In genomic region chr15:25860885-25861866, GRCh38 we compare ENCODE assay signal across 8 cellular contexts. TPM values are rescaled to one million over a fixed set of nuclear protein-coding genes. Genes with fewer than 3 reads are reported as not detected.
DNase-seq lines count a peak whose midpoint lies in the region; ATAC-seq and TF ChIP-seq lines count a peak whose summit lies in the region.
"Had no signal": no experiment of that assay in that cellular context is flagged by ENCODE, and none has a peak within 500 bp of the region (broad histone marks: within the 10 kb centered on the region; RNA-seq: fewer than 3 reads in every experiment).

No MANE protein-coding gene starts in this region.

- H3K4me1 ChIP-seq in IMR-90 (ENCODE audit: control insufficient read depth, insufficient read depth, low read length) (peaks cover 22% of the 10 kb centered on the region), right cardiac atrium (ENCODE audit: control insufficient read depth, insufficient read depth, low read length) (no peaks in the 10 kb centered on the region)

- H3K79me1 ChIP-seq in IMR-90 (ENCODE audit: low read depth in 1 of 2, low read length in 2 of 2): peaks cover 17 to 77% of the 10 kb centered on the region in 2 experiments; a peak in 3 of 4 replicates

- H3K27me3 ChIP-seq in IMR-90 (ENCODE audit: control insufficient read depth, insufficient read depth, low read length): no peaks in the 10 kb centered on the region
- H3K27me3 ChIP-seq in right cardiac atrium (ENCODE audit: control insufficient read depth, insufficient read depth): no peaks in the 10 kb centered on the region
- H3K27me3 ChIP-seq: brain microvascular endothelial cell had no signal

- H3K27ac Mint-ChIP-seq in activated CD8-positive, alpha-beta T cell treated with anti-CD3 and anti-CD28 coated beads for 36 hours: peak overlapping the region; percentile 92
- H3K27ac Mint-ChIP-seq in stimulated activated naive CD8-positive, alpha-beta T cell treated with anti-CD3 and anti-CD28 coated beads, Interleukin-15, Interleukin-2, amounts not matched to agents 100 ng/mL and 50 ng/mL, for 24 hours: peak overlapping the region; percentile 88

- H3K9me3 ChIP-seq in IMR-90 (ENCODE audit: control insufficient read depth, insufficient read depth, low read length): no peaks in the 10 kb centered on the region
- no peaks in the 10 kb centered on the region for H3K9me3 ChIP-seq in right cardiac atrium (ENCODE audit: control insufficient read depth, low read length)

- peak overlapping the region; percentile 4 for H2BK5ac ChIP-seq in IMR-90 (ENCODE audit: low read depth, low read length, poor library complexity, severe bottlenecking)

- H4K91ac ChIP-seq in IMR-90 (ENCODE audit: insufficient read depth, low read depth, low read length): peak overlapping the region; percentile 49

- peak overlapping the region; percentile 35 for H2AFZ ChIP-seq in IMR-90 (replicated peaks; ENCODE audit: low read length, poor library complexity)

- POLR2A ChIA-PET in IMR-90 (lab: Charles Lee; ENCODE audit: unreplicated experiment): interaction anchor here (0.9 kb wide), 1 partner anchor 112 kb away, joined by 3 read pairs; no protein-coding TSS in a partner anchor
- POLR2A ChIA-PET in activated CD8-positive, alpha-beta T cell treated with anti-CD3 and anti-CD28 coated beads for 36 hours (lab: Charles Lee): interaction anchor here (0.6 to 3.8 kb wide), 7 partner anchors 8 to 497 kb away, joined by 3 to 26 read pairs (median 7); no protein-coding TSS in a partner anchor

- peak overlapping the region in 1 of 2 experiments; percentile 7; a peak in 1 of 4 replicates for H4K8ac ChIP-seq in IMR-90 (ENCODE audit: low read depth in 2 of 2, low read length in 2 of 2)

- H3K4me2 ChIP-seq in IMR-90 (ENCODE audit: low read depth, low read length): peak overlapping the region; percentile 81

- no peak overlapping the region for H2BK20ac ChIP-seq in IMR-90 (ENCODE audit: low read depth, low read length)

- no peak for TF ChIP-seq POLR2A in IMR-90 (IDR thresholded peaks at IDR 0.05; ENCODE audit: low read depth, low read length)

- no TSS peak for BruUV-seq in IMR-90 (replicated peaks; lab: Mats Ljungman, UMichigan)

- 88% methylated on average over 9 of the region's 20 CpGs; no CpG with 5 or more reads in 1 of the 2 experiments for WGBS in IMR-90 (ENCODE audit: extremely low coverage in 2 of 2, insufficient read length in 1 of 2), 2 experiments
- WGBS in right cardiac atrium: 67% methylated on average over 20 of the region's 20 CpGs

- H4K5ac ChIP-seq in IMR-90 (ENCODE audit: low read depth, low read length): no peak overlapping the region

- intact Hi-C loops in IMR-90 (cut with micrococcal nuclease): loop anchor here (5.0 kb wide), 3 partner anchors 71 to 169 kb away; no protein-coding TSS in a partner anchor
- intact Hi-C loops in activated CD8-positive, alpha-beta T cell treated with anti-CD3 and anti-CD28 coated beads for 36 hours (cut with micrococcal nuclease): loop anchor here (5.0 kb wide), 1 partner anchor 44 kb away; no protein-coding TSS in a partner anchor
- intact Hi-C loops in right cardiac atrium (cut with DNase I): loop anchor here in 1 of 4 donors (10.0 kb wide), 1 partner anchor 74 kb away; no protein-coding TSS in a partner anchor

- peaks cover 28% of the 10 kb centered on the region for H3K9me1 ChIP-seq in IMR-90 (ENCODE audit: insufficient read depth, low read length)

- H2AK5ac ChIP-seq in IMR-90 (ENCODE audit: low read depth, low read length): peak overlapping the region; percentile 64; the same call in 1 of the 2 replicates

- peak overlapping the region; percentile 86 for H3K4ac ChIP-seq in IMR-90 (ENCODE audit: low read depth, low read length)

- H3K36me3 ChIP-seq in IMR-90 (ENCODE audit: control insufficient read depth, insufficient read depth, low read length): peaks cover 1% of the 10 kb centered on the region; the same call in 1 of the 2 replicates
- H3K36me3 ChIP-seq: brain microvascular endothelial cell had no signal

- H3K9me3 Mint-ChIP-seq in activated CD8-positive, alpha-beta T cell treated with anti-CD3 and anti-CD28 coated beads for 36 hours: peaks cover 3% of the 10 kb centered on the region
- H3K9me3 Mint-ChIP-seq in stimulated activated naive CD8-positive, alpha-beta T cell treated with anti-CD3 and anti-CD28 coated beads, Interleukin-15, Interleukin-2, amounts not matched to agents 100 ng/mL and 50 ng/mL, for 24 hours: no peaks in the 10 kb centered on the region

- no peak overlapping the region; the same call in 1 of the 2 replicates for H3K9ac ChIP-seq in IMR-90 (ENCODE audit: low read depth, low read length)

- H2AK9ac ChIP-seq in IMR-90 (replicated peaks; ENCODE audit: low read depth, low read length, poor library complexity): peak overlapping the region; percentile 91

- no peak overlapping the region for H3K27ac ChIP-seq in IMR-90 (ENCODE audit: insufficient read depth, low read length)
- no peak overlapping the region for H3K27ac ChIP-seq in right cardiac atrium (ENCODE audit: low read length)
- H3K27ac ChIP-seq: brain microvascular endothelial cell had no signal

- in situ Hi-C loops in IMR-90 (cut with MboI; ENCODE audit: low sequenced_read_pairs): no loop called here

- peak overlapping the region; percentile 81 for H3K23ac ChIP-seq in IMR-90 (ENCODE audit: low read depth, low read length)

- H2BK15ac ChIP-seq in IMR-90 (ENCODE audit: low read depth, low read length): peak overlapping the region; percentile 15; the same call in 1 of the 3 replicates

- peaks cover 37% of the 10 kb centered on the region for H3K36me3 Mint-ChIP-seq in activated CD8-positive, alpha-beta T cell treated with anti-CD3 and anti-CD28 coated beads for 36 hours (ENCODE audit: low read depth)
- peaks cover 37% of the 10 kb centered on the region for H3K36me3 Mint-ChIP-seq in stimulated activated naive CD8-positive, alpha-beta T cell treated with anti-CD3 and anti-CD28 coated beads, Interleukin-15, Interleukin-2, amounts not matched to agents 100 ng/mL and 50 ng/mL, for 24 hours (ENCODE audit: low read depth)

- H3K56ac ChIP-seq in IMR-90 (ENCODE audit: extremely low read depth, insufficient read depth, low read length): no peak overlapping the region

- CTCF ChIA-PET in IMR-90 (lab: Yijun Ruan, JAX): interaction anchor here (0.6 to 1.1 kb wide), 3 partner anchors 72 to 113 kb away, joined by 3 to 7 read pairs (median 3); no protein-coding TSS in a partner anchor
- CTCF ChIA-PET in activated CD8-positive, alpha-beta T cell treated with anti-CD3 and anti-CD28 coated beads for 36 hours (lab: Charles Lee): interaction anchor here (1.0 to 4.5 kb wide), 3 partner anchors 17 to 78 kb away, joined by 3 to 16 read pairs (median 15); no protein-coding TSS in a partner anchor

- H3K27me3 Mint-ChIP-seq in activated CD8-positive, alpha-beta T cell treated with anti-CD3 and anti-CD28 coated beads for 36 hours: no peaks in the 10 kb centered on the region
- peaks cover 9% of the 10 kb centered on the region for H3K27me3 Mint-ChIP-seq in stimulated activated naive CD8-positive, alpha-beta T cell treated with anti-CD3 and anti-CD28 coated beads, Interleukin-15, Interleukin-2, amounts not matched to agents 100 ng/mL and 50 ng/mL, for 24 hours

- dilution Hi-C loops in IMR-90 (cut with HindIII; ENCODE audit: low sequenced_read_pairs, unreplicated experiment): no loop called here

- peaks cover 11% of the 10 kb centered on the region; the same call in 1 of the 2 replicates for H4K20me1 ChIP-seq in IMR-90 (ENCODE audit: insufficient read depth, low read length)

- no peak for TF ChIP-seq CTCF in IMR-90 (conservative IDR thresholded peaks at IDR 0.05; ENCODE audit: low read depth, low read length)
- no peak for TF ChIP-seq CTCF in activated CD8-positive, alpha-beta T cell treated with anti-CD3 and anti-CD28 coated beads for 36 hours (IDR thresholded peaks at IDR 0.05)

- no peak for DNase-seq in IMR-90
- peak; percentile 64 for DNase-seq in activated CD8-positive, alpha-beta T cell treated with anti-CD3 and anti-CD28 coated beads for 36 hours
- no peak for DNase-seq in right cardiac atrium
- DNase-seq in NCI-H69 (lab: John Stamatoyannopoulos, UW): no peak
- DNase-seq in NCI-H510A treated with DMSO at 0.1 percent for 48 hours (lab: John Stamatoyannopoulos, UW): no peak
- DNase-seq: brain microvascular endothelial cell had no signal

- peaks cover 42% of the 10 kb centered on the region for H3K4me1 Mint-ChIP-seq in activated CD8-positive, alpha-beta T cell treated with anti-CD3 and anti-CD28 coated beads for 36 hours (ENCODE audit: low read depth)
- peaks cover 58% of the 10 kb centered on the region for H3K4me1 Mint-ChIP-seq in stimulated activated naive CD8-positive, alpha-beta T cell treated with anti-CD3 and anti-CD28 coated beads, Interleukin-15, Interleukin-2, amounts not matched to agents 100 ng/mL and 50 ng/mL, for 24 hours (ENCODE audit: low read depth)

- H3K4me3 ChIP-seq in IMR-90 (ENCODE audit: insufficient read depth, low read depth, low read length) (peak overlapping the region; percentile 84; the same call in 1 of the 2 replicates), right cardiac atrium (ENCODE audit: low read length) (peak overlapping the region; percentile 52)

- peak overlapping the region; percentile 24; the same call in 1 of the 2 replicates for H2BK120ac ChIP-seq in IMR-90 (ENCODE audit: low read depth, low read length)

- no peak for ATAC-seq in IMR-90 (ENCODE audit: low read depth)
- peak; percentile 54 for ATAC-seq in activated CD8-positive, alpha-beta T cell treated with anti-CD3 and anti-CD28 coated beads for 36 hours
- no peak for ATAC-seq in right cardiac atrium
- ATAC-seq in HG03159 (IDR thresholded peaks at IDR 0.05; ENCODE audit: unreplicated experiment): no peak

- peak overlapping the region; percentile 65 for H3K14ac ChIP-seq in IMR-90 (replicated peaks; ENCODE audit: low read depth, low read length)

- no peak overlapping the region for H3K18ac ChIP-seq in IMR-90 (ENCODE audit: low read depth, low read length)

- TF ChIP-seq RAD21 in IMR-90 (IDR thresholded peaks at IDR 0.05; ENCODE audit: low read length): no peak

- H3K4me3 Mint-ChIP-seq in activated CD8-positive, alpha-beta T cell treated with anti-CD3 and anti-CD28 coated beads for 36 hours: peak overlapping the region; percentile 91
- peak overlapping the region; percentile 89 for H3K4me3 Mint-ChIP-seq in stimulated activated naive CD8-positive, alpha-beta T cell treated with anti-CD3 and anti-CD28 coated beads, Interleukin-15, Interleukin-2, amounts not matched to agents 100 ng/mL and 50 ng/mL, for 24 hours

RNA-seq across cellular contexts. Expression of gene ATP10A, which starts 2.0 kb away (rescaled TPM):
- 12.8 and 13.8 TPM in 2 replicates for total RNA-seq in IMR-90 (2012; rRNA removed)
- polyA plus RNA-seq in IMR-90 (2012; rRNA removed): 16.0 and 16.9 TPM in 2 replicates
- 8.3 and 9.4 TPM in 2 replicates for polyA plus RNA-seq in IMR-90 (2012; cell fraction: cytosol; rRNA removed)
- polyA plus RNA-seq in IMR-90 (2012; cell fraction: nucleus; rRNA removed; ENCODE audit: low replicate concordance): 23.5 and 28.3 TPM in 2 replicates
- total RNA-seq in activated CD8-positive, alpha-beta T cell treated with anti-CD3 and anti-CD28 coated beads for 36 hours: 10 to 100 TPM; 17.8 to 21.0 TPM
- total RNA-seq in right cardiac atrium: 1 to 10 TPM; 1.5 to 3.0 (median 1.8) TPM
- 0.95 TPM for polyA plus RNA-seq in right cardiac atrium
